8 cellular contexts compared by ENCODE assay signal in genomic region chr6:80143312-80143960, GRCh38. TPM values are rescaled to one million over a fixed set of nuclear protein-coding genes. Genes with fewer than 3 reads are reported as not detected.
DNase-seq lines count a peak whose midpoint lies in the region; ATAC-seq and TF ChIP-seq lines count a peak whose summit lies in the region.

No MANE protein-coding gene starts in this region.

- peak overlapping the region; percentile 20 to 29 for H3K27ac ChIP-seq in right atrium auricular region
- H3K27ac ChIP-seq in thoracic aorta, result peak overlapping the region; percentile 17 to 35

- H3K9me3 ChIP-seq in right atrium auricular region, result no peaks in the 10 kb centered on the region
- H3K9me3 ChIP-seq in thoracic aorta, result no peaks in the 10 kb centered on the region
- H3K9me3 ChIP-seq in T-helper 17 cell (ENCODE audit: control insufficient read depth, low read length, poor library complexity, severe bottlenecking), result no peaks in the 10 kb centered on the region

- TF ChIP-seq CTCF in right atrium auricular region (IDR thresholded peaks at IDR 0.05), result no peak
- no peak for TF ChIP-seq CTCF in thoracic aorta (IDR thresholded peaks at IDR 0.05)

- no peaks in the 10 kb centered on the region for H3K27me3 Mint-ChIP-seq in T-helper 17 cell

- peaks cover 6% of the 10 kb centered on the region for H3K36me3 Mint-ChIP-seq in T-helper 17 cell (ENCODE audit: low read depth)

- no peak overlapping the region for H3K27ac Mint-ChIP-seq in T-helper 17 cell

- H3K4me3 ChIP-seq in right atrium auricular region, result no peak overlapping the region
- H3K4me3 ChIP-seq in thoracic aorta, result peak overlapping the region; percentile 13

- DNase-seq in HS-27A (ENCODE audit: low read depth) (peak; percentile 89), amniotic epithelial cell (ENCODE audit: low read depth) (peak; percentile 81), right atrium auricular region (ENCODE audit: low spot score) (peak; percentile 87), thoracic aorta (ENCODE audit: low spot score) (peak; percentile 83), T-helper 17 cell (no peak)
- no peak for DNase-seq in activated CD4-positive, CD25-positive, alpha-beta regulatory T cell treated with anti-CD3 and anti-CD28 coated beads, Interleukin-2, amount 50 U/mL, for 72 hours

- no peaks in the 10 kb centered on the region for H3K27me3 ChIP-seq in right atrium auricular region
- no peaks in the 10 kb centered on the region for H3K27me3 ChIP-seq in thoracic aorta (replicated peaks; ENCODE audit: insufficient read depth)

- peak; percentile 88 for ATAC-seq in thoracic aorta (ENCODE audit: insufficient number of reproducible peaks, low FRiP score, low read depth)
- no peak for ATAC-seq in GM18861 (IDR thresholded peaks at IDR 0.05; ENCODE audit: unreplicated experiment)
- ATAC-seq in T-helper 17 cell, result no peak
- ATAC-seq in HG03457 (IDR thresholded peaks at IDR 0.05; ENCODE audit: unreplicated experiment), result no peak

- H3K36me3 ChIP-seq in right atrium auricular region (no peaks in the 10 kb centered on the region), thoracic aorta (no peaks in the 10 kb centered on the region)

- H3K4me1 ChIP-seq in right atrium auricular region (peaks cover 0 to 33% of the 10 kb centered on the region in 2 donors), thoracic aorta (ENCODE audit: control insufficient read depth in 1 of 2, low read depth in 2 of 2) (peaks cover 28 to 35% of the 10 kb centered on the region in 2 donors)

- no peak overlapping the region for H3K4me3 Mint-ChIP-seq in T-helper 17 cell

- no peaks in the 10 kb centered on the region for H3K4me1 Mint-ChIP-seq in T-helper 17 cell

RNA-seq across cellular contexts. Expression of gene BCKDHB, which starts 37.0 kb away (rescaled TPM):
- total RNA-seq in right atrium auricular region (10 to 100 TPM in 1 of 2 donors, 1 to 10 TPM in 1; 8.1 to 23.3 TPM), thoracic aorta (10 to 100 TPM; 14.1 to 22.1 TPM), T-helper 17 cell (10 to 100 TPM; 10.3 to 13.2 TPM)

Comparison
In these comparisons a context has a peak if more than half of its experiments do, and no peak if none do; other contexts are left out.
1. DNase-seq: peak in HS-27A (single experiment), amniotic epithelial cell (single experiment), right atrium auricular region (single experiment) and thoracic aorta (single experiment); none in activated CD4-positive, CD25-positive, alpha-beta regulatory T cell treated with anti-CD3 and anti-CD28 coated beads, Interleukin-2, amount 50 U/mL, for 72 hours (single experiment) and T-helper 17 cell (0 of 3).